1 cellular context compared by ENCODE assay signal in the genomic region with DNA sequence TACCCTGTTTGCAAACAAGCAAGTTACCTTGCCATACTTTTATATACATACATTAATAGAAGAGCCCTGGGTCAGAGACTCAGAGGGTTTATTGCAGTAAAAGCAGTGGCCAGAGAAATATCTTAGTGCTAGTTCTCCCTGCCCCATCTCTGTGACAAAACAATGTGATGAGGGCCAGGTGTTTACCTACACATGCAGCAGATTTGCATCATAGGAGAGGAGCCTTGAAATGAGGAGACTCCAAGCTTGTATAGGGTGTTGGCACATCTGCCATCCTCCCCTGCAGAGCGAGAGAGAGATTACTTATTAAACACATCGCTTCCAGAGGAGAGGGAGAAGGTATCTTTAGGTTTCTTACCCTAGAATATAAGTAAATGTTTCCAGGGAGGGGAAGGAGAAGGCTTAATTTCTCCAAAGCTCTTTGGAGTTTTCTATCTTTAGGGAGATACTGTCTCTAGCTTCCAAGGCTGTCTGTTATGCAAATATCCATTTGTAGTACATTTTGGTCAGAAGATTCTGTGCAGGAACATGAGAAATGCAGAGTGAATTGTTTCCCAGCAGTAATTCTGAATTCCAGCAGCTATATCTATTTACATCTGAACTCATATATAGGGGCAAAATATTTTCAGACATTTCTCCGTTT.
TF ChIP-seq lines count a peak whose summit lies in the region.

No MANE protein-coding gene starts in this region.

TF ChIP-seq in A549, 52 proteins besides CTCF, POLR2A, EP300 and RAD21 (continued from another document):
- TF ChIP-seq, protein P1, sequence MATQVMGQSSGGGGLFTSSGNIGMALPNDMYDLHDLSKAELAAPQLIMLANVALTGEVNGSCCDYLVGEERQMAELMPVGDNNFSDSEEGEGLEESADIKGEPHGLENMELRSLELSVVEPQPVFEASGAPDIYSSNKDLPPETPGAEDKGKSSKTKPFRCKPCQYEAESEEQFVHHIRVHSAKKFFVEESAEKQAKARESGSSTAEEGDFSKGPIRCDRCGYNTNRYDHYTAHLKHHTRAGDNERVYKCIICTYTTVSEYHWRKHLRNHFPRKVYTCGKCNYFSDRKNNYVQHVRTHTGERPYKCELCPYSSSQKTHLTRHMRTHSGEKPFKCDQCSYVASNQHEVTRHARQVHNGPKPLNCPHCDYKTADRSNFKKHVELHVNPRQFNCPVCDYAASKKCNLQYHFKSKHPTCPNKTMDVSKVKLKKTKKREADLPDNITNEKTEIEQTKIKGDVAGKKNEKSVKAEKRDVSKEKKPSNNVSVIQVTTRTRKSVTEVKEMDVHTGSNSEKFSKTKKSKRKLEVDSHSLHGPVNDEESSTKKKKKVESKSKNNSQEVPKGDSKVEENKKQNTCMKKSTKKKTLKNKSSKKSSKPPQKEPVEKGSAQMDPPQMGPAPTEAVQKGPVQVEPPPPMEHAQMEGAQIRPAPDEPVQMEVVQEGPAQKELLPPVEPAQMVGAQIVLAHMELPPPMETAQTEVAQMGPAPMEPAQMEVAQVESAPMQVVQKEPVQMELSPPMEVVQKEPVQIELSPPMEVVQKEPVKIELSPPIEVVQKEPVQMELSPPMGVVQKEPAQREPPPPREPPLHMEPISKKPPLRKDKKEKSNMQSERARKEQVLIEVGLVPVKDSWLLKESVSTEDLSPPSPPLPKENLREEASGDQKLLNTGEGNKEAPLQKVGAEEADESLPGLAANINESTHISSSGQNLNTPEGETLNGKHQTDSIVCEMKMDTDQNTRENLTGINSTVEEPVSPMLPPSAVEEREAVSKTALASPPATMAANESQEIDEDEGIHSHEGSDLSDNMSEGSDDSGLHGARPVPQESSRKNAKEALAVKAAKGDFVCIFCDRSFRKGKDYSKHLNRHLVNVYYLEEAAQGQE (IDR thresholded peaks at IDR 0.05), result no peak
- TF ChIP-seq CBX2 (IDR thresholded peaks at IDR 0.05; ENCODE audit: borderline replicate concordance, low read depth) (no peak), ZNF302 (CRISPR knock-in tag; IDR thresholded peaks at IDR 0.05) (no peak), HOXB5 (CRISPR knock-in tag; IDR thresholded peaks at IDR 0.05) (no peak)
